Comparison of ENCODE assay signal across 10 cellular contexts in the genomic region with DNA sequence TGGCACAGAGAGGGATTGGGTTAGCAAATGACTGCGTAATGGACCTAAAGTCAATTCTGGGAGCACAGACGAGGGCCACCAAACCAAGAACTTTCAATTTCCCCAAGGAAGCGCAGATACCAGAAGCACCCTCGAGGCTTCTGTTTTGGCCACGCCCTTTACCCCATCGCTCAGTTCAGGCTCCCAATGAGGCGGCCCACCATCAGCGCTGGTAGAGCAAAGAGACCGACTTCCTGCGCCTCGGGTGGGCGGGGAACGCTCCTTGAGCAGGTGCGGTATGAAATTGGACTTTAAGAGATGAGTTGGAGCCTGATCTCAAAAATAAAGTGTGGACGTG. TPM values are rescaled to one million over a fixed set of nuclear protein-coding genes. Genes with fewer than 3 reads are reported as not detected.
DNase-seq lines count a peak whose midpoint lies in the region; ATAC-seq and TF ChIP-seq lines count a peak whose summit lies in the region.
"Had no signal": no experiment of that assay in that cellular context is flagged by ENCODE, and none has a peak within 500 bp of the region (broad histone marks: within the 10 kb centered on the region; RNA-seq: fewer than 3 reads in every experiment).

No MANE protein-coding gene starts in this region.

- H3K27me3 Mint-ChIP-seq in activated naive CD4-positive, alpha-beta T cell treated with anti-CD3 and anti-CD28 coated beads, Interleukin-2, amount 10 ng/mL, durations not matched to agents 7 days and 5 days: peaks cover 82% of the 10 kb centered on the region
- H3K27me3 Mint-ChIP-seq in activated naive CD8-positive, alpha-beta T cell treated with anti-CD3 and anti-CD28 coated beads, Interleukin-2, amount 50 U/mL, for 24 hours: peaks cover 73% of the 10 kb centered on the region

- no peaks in the 10 kb centered on the region for H3K36me3 ChIP-seq in mesenchymal stem cell (ENCODE audit: control insufficient read depth in 1 of 2, insufficient read depth in 2 of 2, low read depth in 1 of 2, low read length in 2 of 2)
- no peaks in the 10 kb centered on the region for H3K36me3 ChIP-seq in thoracic aorta
- H3K36me3 ChIP-seq: neutrophil had no signal

- no peak overlapping the region for H2BK5ac ChIP-seq in mesenchymal stem cell (ENCODE audit: low read depth, low read length, poor library complexity, severe bottlenecking)

- no peak overlapping the region for H2BK15ac ChIP-seq in mesenchymal stem cell (ENCODE audit: low read depth, poor library complexity, severe bottlenecking)

- no peaks in the 10 kb centered on the region for H3K79me1 ChIP-seq in mesenchymal stem cell (replicated peaks; ENCODE audit: low read length, poor library complexity, severe bottlenecking)

- H3K18ac ChIP-seq in mesenchymal stem cell (ENCODE audit: low read depth in 1 of 2, low read length in 2 of 2): no peak overlapping the region

- H3K9me3 ChIP-seq in mesenchymal stem cell (ENCODE audit: control insufficient read depth, low read length) (no peaks in the 10 kb centered on the region), thoracic aorta (no peaks in the 10 kb centered on the region)
- H3K9me3 ChIP-seq: neutrophil had no signal

- H3K27me3 ChIP-seq in mesenchymal stem cell (ENCODE audit: control insufficient read depth in 1 of 2, insufficient read depth in 1 of 2, low read length in 2 of 2) (peaks cover 78 to 88% of the 10 kb centered on the region in 2 experiments), thoracic aorta (replicated peaks; ENCODE audit: insufficient read depth) (no peaks in the 10 kb centered on the region)

- no peak overlapping the region for H3K27ac ChIP-seq in mesenchymal stem cell (ENCODE audit: low read length, poor library complexity, severe bottlenecking)
- H3K27ac ChIP-seq in thoracic aorta: no peak overlapping the region
- H3K27ac ChIP-seq: neutrophil had no signal

- H3K4me1 ChIP-seq in mesenchymal stem cell (ENCODE audit: control insufficient read depth, insufficient read depth, low read depth, low read length): peaks cover 23% of the 10 kb centered on the region
- peaks cover 0 to 25% of the 10 kb centered on the region in 2 donors for H3K4me1 ChIP-seq in thoracic aorta (ENCODE audit: control insufficient read depth in 1 of 2, low read depth in 2 of 2)

- H2AFZ ChIP-seq in mesenchymal stem cell (ENCODE audit: low read depth, low read length): no peak overlapping the region

- CTCF ChIA-PET in activated naive CD4-positive, alpha-beta T cell treated with anti-CD3 and anti-CD28 coated beads, Interleukin-2, amount 10 ng/mL, durations not matched to agents 7 days and 5 days (lab: Charles Lee): interaction anchor here (1.0 to 2.0 kb wide), 2 partner anchors 17 to 51 kb away, joined by 3 to 8 read pairs; no protein-coding TSS in a partner anchor

- peak overlapping the region; percentile 88 for H3K4me2 ChIP-seq in mesenchymal stem cell (ENCODE audit: low read length, poor library complexity, severe bottlenecking)

- TF ChIP-seq CTCF in thoracic aorta (IDR thresholded peaks at IDR 0.05): no peak

- WGBS in mesenchymal stem cell: 18% methylated on average over 14 of the region's 15 CpGs

- H3K4me3 Mint-ChIP-seq in activated naive CD4-positive, alpha-beta T cell treated with anti-CD3 and anti-CD28 coated beads, Interleukin-2, amount 10 ng/mL, durations not matched to agents 7 days and 5 days: peak overlapping the region; percentile 40
- H3K4me3 Mint-ChIP-seq in activated naive CD8-positive, alpha-beta T cell treated with anti-CD3 and anti-CD28 coated beads, Interleukin-2, amount 50 U/mL, for 24 hours: peak overlapping the region; percentile 70

- DNase-seq in activated naive CD4-positive, alpha-beta T cell treated with anti-CD3 and anti-CD28 coated beads, Interleukin-2, amount 10 ng/mL, durations not matched to agents 7 days and 5 days: no peak
- DNase-seq in activated naive CD4-positive, alpha-beta T cell treated with anti-CD3 and anti-CD28 coated beads, Interleukin-2, amount 50 U/mL, for 16 hours: no peak
- peak; percentile 23 for DNase-seq in activated naive CD8-positive, alpha-beta T cell treated with anti-CD3 and anti-CD28 coated beads, Interleukin-2, amount 50 U/mL, for 24 hours
- DNase-seq in mesenchymal stem cell (no peak), thoracic aorta (ENCODE audit: low spot score) (no peak)

- H3K4ac ChIP-seq in mesenchymal stem cell (ENCODE audit: low read depth in 1 of 2, low read length in 2 of 2): no peak overlapping the region

- H3K9me3 Mint-ChIP-seq in activated naive CD4-positive, alpha-beta T cell treated with anti-CD3 and anti-CD28 coated beads, Interleukin-2, amount 10 ng/mL, durations not matched to agents 7 days and 5 days: no peaks in the 10 kb centered on the region
- H3K9me3 Mint-ChIP-seq in activated naive CD8-positive, alpha-beta T cell treated with anti-CD3 and anti-CD28 coated beads, Interleukin-2, amount 50 U/mL, for 24 hours: no peaks in the 10 kb centered on the region

- H3K4me3 ChIP-seq in mesenchymal stem cell (ENCODE audit: insufficient read depth in 1 of 2, low read depth in 1 of 2, low read length in 2 of 2): no peak overlapping the region
- H3K4me3 ChIP-seq in thoracic aorta: peak overlapping the region; percentile 71
- H3K4me3 ChIP-seq: K562 had no signal

- no peak overlapping the region for H3K14ac ChIP-seq in mesenchymal stem cell (ENCODE audit: low read length in 2 of 2)

- no peak overlapping the region for H4K8ac ChIP-seq in mesenchymal stem cell (ENCODE audit: low read length)

- no peak overlapping the region for H3K9ac ChIP-seq in mesenchymal stem cell (ENCODE audit: low read length)

- no peak overlapping the region for H4K91ac ChIP-seq in mesenchymal stem cell (ENCODE audit: low read length)

- H2BK120ac ChIP-seq in mesenchymal stem cell (ENCODE audit: low read depth, low read length): no peak overlapping the region

- peaks cover 13% of the 10 kb centered on the region for H3K4me1 Mint-ChIP-seq in activated naive CD4-positive, alpha-beta T cell treated with anti-CD3 and anti-CD28 coated beads, Interleukin-2, amount 10 ng/mL, durations not matched to agents 7 days and 5 days
- peaks cover 14% of the 10 kb centered on the region for H3K4me1 Mint-ChIP-seq in activated naive CD8-positive, alpha-beta T cell treated with anti-CD3 and anti-CD28 coated beads, Interleukin-2, amount 50 U/mL, for 24 hours

- no peak overlapping the region for H2BK12ac ChIP-seq in mesenchymal stem cell (ENCODE audit: low read length in 2 of 2)

- H2AK5ac ChIP-seq in mesenchymal stem cell (ENCODE audit: low read length, severe bottlenecking): no peak overlapping the region

- H3K36me3 Mint-ChIP-seq in activated naive CD4-positive, alpha-beta T cell treated with anti-CD3 and anti-CD28 coated beads, Interleukin-2, amount 10 ng/mL, durations not matched to agents 7 days and 5 days: no peaks in the 10 kb centered on the region
- H3K36me3 Mint-ChIP-seq in activated naive CD8-positive, alpha-beta T cell treated with anti-CD3 and anti-CD28 coated beads, Interleukin-2, amount 50 U/mL, for 24 hours (ENCODE audit: low read depth): no peaks in the 10 kb centered on the region

- H3K23ac ChIP-seq in mesenchymal stem cell (ENCODE audit: low read length in 2 of 2): no peak overlapping the region

- peak; percentile 63 for ATAC-seq in activated naive CD8-positive, alpha-beta T cell treated with anti-CD3 and anti-CD28 coated beads, Interleukin-2, amount 50 U/mL, for 24 hours
- ATAC-seq in thoracic aorta (ENCODE audit: insufficient number of reproducible peaks, low FRiP score, low read depth) (no peak), HG03097 (IDR thresholded peaks at IDR 0.05; ENCODE audit: low FRiP score, unreplicated experiment) (no peak), HG02970 (IDR thresholded peaks at IDR 0.05; ENCODE audit: low FRiP score, unreplicated experiment) (no peak), HG02973 (IDR thresholded peaks at IDR 0.05; ENCODE audit: unreplicated experiment) (no peak)

- H3K27ac Mint-ChIP-seq in activated naive CD4-positive, alpha-beta T cell treated with anti-CD3 and anti-CD28 coated beads, Interleukin-2, amount 10 ng/mL, durations not matched to agents 7 days and 5 days: no peak overlapping the region
- H3K27ac Mint-ChIP-seq in activated naive CD8-positive, alpha-beta T cell treated with anti-CD3 and anti-CD28 coated beads, Interleukin-2, amount 50 U/mL, for 24 hours: no peak overlapping the region

RNA-seq across cellular contexts. Expression of a gene that starts 0.6 kb away (rescaled TPM):
- not detected for polyA plus RNA-seq in mesenchymal stem cell (2013, experiment 1 of 2)
- not detected for polyA plus RNA-seq in mesenchymal stem cell (2013, experiment 2 of 2)
- 1 to 10 TPM in 1 of 2 donors, under 1 TPM in 1; 0.41 to 1.1 TPM for total RNA-seq in thoracic aorta
- total RNA-seq: K562 had no signal
- polyA plus RNA-seq: K562 had no signal
